16 cellular contexts compared by ENCODE assay signal in genomic region chr9:38084556-38084880, GRCh38. TPM values are rescaled to one million over a fixed set of nuclear protein-coding genes. Genes with fewer than 3 reads are reported as not detected.
DNase-seq lines count a peak whose midpoint lies in the region; ATAC-seq, FAIRE-seq and TF ChIP-seq lines count a peak whose summit lies in the region.
"Had no signal": no experiment of that assay in that cellular context is flagged by ENCODE, and none has a peak within 500 bp of the region (broad histone marks: within the 10 kb centered on the region; RNA-seq: fewer than 3 reads in every experiment).

No MANE protein-coding gene starts in this region.

- TF ChIP-seq CTCF in WERI-Rb-1 (IDR thresholded peaks at IDR 0.05; ENCODE audit: low read depth, low read length) = no peak
- no peak for TF ChIP-seq CTCF in lower lobe of right lung (IDR thresholded peaks at IDR 0.05)
- no peak for TF ChIP-seq CTCF in ascending aorta (IDR thresholded peaks at IDR 0.05)
- TF ChIP-seq CTCF in endothelial cell (IDR thresholded peaks at IDR 0.05; ENCODE audit: unreplicated experiment) = no peak

- H3K9me3 ChIP-seq in WERI-Rb-1 (ENCODE audit: severe bottlenecking) (no peaks in the 10 kb centered on the region), lower lobe of right lung (no peaks in the 10 kb centered on the region), ascending aorta (no peaks in the 10 kb centered on the region)
- H3K9me3 ChIP-seq: Caco-2 had no signal

- no peak overlapping the region for H3K27ac ChIP-seq in WERI-Rb-1
- H3K27ac ChIP-seq in lower lobe of right lung = no peak overlapping the region
- no peak overlapping the region for H3K27ac ChIP-seq in ascending aorta

- no peak overlapping the region for H3K4me3 Mint-ChIP-seq in endothelial cell (ENCODE audit: unreplicated experiment)
- H3K4me3 Mint-ChIP-seq: central memory CD8-positive, alpha-beta T cell had no signal

- peak; percentile 13 to 24 for DNase-seq in AML-193 (lab: John Stamatoyannopoulos, UW)
- peak; percentile 53 for DNase-seq in KBM-7
- peak; percentile 21 for DNase-seq in WERI-Rb-1
- peak; percentile 60 for DNase-seq in lower lobe of right lung
- no peak for DNase-seq in mucosa of gallbladder (ENCODE audit: low spot score)
- DNase-seq in ascending aorta (ENCODE audit: low spot score in 2 of 2) = no peak
- no peak for DNase-seq in endothelial cell (ENCODE audit: low spot score)
- no peak for DNase-seq in RCC 7860 (ENCODE audit: low spot score)
- DNase-seq: activated gamma-delta T cell; amniotic stem cell; Caco-2; NCI-H2029 treated with DMSO at 0.1 percent for 48 hours; NCI-H524 treated with DMSO at 0.1 percent for 48 hours; stimulated activated CD4-positive, alpha-beta T cell treated with anti-CD3 and anti-CD28 coated beads, Interleukin-4, amount 100 ng/mL, for 1 hour; SW 1271 had no signal

- no peak overlapping the region for H3K27ac Mint-ChIP-seq in endothelial cell (ENCODE audit: unreplicated experiment)

- H3K4me1 ChIP-seq in lower lobe of right lung = peaks cover 3% of the 10 kb centered on the region
- H3K4me1 ChIP-seq in ascending aorta = peaks cover 0 to 11% of the 10 kb centered on the region in 2 donors
- H3K4me1 ChIP-seq: Caco-2 had no signal

- no peaks in the 10 kb centered on the region for H3K36me3 Mint-ChIP-seq in endothelial cell (ENCODE audit: low read depth, unreplicated experiment)

- peaks cover 27% of the 10 kb centered on the region for H3K4me1 Mint-ChIP-seq in endothelial cell (ENCODE audit: unreplicated experiment)

- intact Hi-C loops in lower lobe of right lung (cut with DNase I) (loop anchor here (10.0 kb wide), 1 partner anchor 80 kb away; no protein-coding TSS in a partner anchor), ascending aorta (cut with DNase I) (no loop called here)

- no peaks in the 10 kb centered on the region for H3K9me3 Mint-ChIP-seq in endothelial cell (ENCODE audit: unreplicated experiment)
- H3K9me3 Mint-ChIP-seq: central memory CD8-positive, alpha-beta T cell had no signal

- peaks cover 5% of the 10 kb centered on the region for H3K27me3 Mint-ChIP-seq in endothelial cell (ENCODE audit: unreplicated experiment)

- H3K27me3 ChIP-seq in WERI-Rb-1 (ENCODE audit: insufficient read depth, low read depth, severe bottlenecking) = no peaks in the 10 kb centered on the region
- H3K27me3 ChIP-seq in lower lobe of right lung (ENCODE audit: low read depth) = no peaks in the 10 kb centered on the region
- H3K27me3 ChIP-seq in ascending aorta = no peaks in the 10 kb centered on the region

- in situ Hi-C loops in KBM-7 (cut with MboI; ENCODE audit: low pct_unique_long_range_greater_than_20kb, low sequenced_read_pairs) = loop anchor here (25.0 kb wide), 3 partner anchors 303 to 497 kb away; partner anchors contain the start of genes ALDH1B1, FBXO10 and TOMM5

- ATAC-seq in lower lobe of right lung = peak; percentile 36 to 59

- FAIRE-seq in RCC 7860 (lab: Jason Lieb, UNC) = no peak

- H3K4me3 ChIP-seq in WERI-Rb-1 (ENCODE audit: low read depth, low read length) (no peak overlapping the region), lower lobe of right lung (no peak overlapping the region), ascending aorta (no peak overlapping the region)

- no peaks in the 10 kb centered on the region for H3K36me3 ChIP-seq in WERI-Rb-1
- H3K36me3 ChIP-seq in lower lobe of right lung = no peaks in the 10 kb centered on the region
- H3K36me3 ChIP-seq in ascending aorta = no peaks in the 10 kb centered on the region

RNA-seq across cellular contexts. Expression of gene SHB, which starts 15.5 kb away (rescaled TPM):
- total RNA-seq in lower lobe of right lung = 25.3 TPM
- total RNA-seq in mucosa of gallbladder = 54.5 TPM
- total RNA-seq in ascending aorta = 77.8 TPM
- 18.5 TPM for total RNA-seq in endothelial cell (ENCODE audit: unreplicated experiment)

Comparison
In these comparisons a context has a peak if more than half of its experiments do, and no peak if none do; other contexts are left out.
1. DNase-seq: peak in AML-193 (2 of 2), KBM-7 (single experiment), WERI-Rb-1 (single experiment) and lower lobe of right lung (single experiment); none in mucosa of gallbladder (single experiment), ascending aorta (0 of 2), endothelial cell (single experiment) and RCC 7860 (single experiment).